ENCODE assay signal across 8 cellular contexts in genomic region chr5:115308815-115309214, GRCh38.
"Had no signal": no experiment of that assay in that cellular context is flagged by ENCODE, and none has a peak within 500 bp of the region (broad histone marks: within the 10 kb centered on the region; RNA-seq: fewer than 3 reads in every experiment).

No MANE protein-coding gene starts in this region.

- H3K36me3 ChIP-seq: HAP-1 had no signal

- H3K4me2 ChIP-seq: GM23338 had no signal

- H3K27ac ChIP-seq: GM23248 had no signal

- H3K4me3 ChIP-seq: GM23248, GM23338, HAP-1 had no signal

- ATAC-seq: GM23338 had no signal

- H3K9ac ChIP-seq: GM23248 had no signal

- H3K9me3 ChIP-seq: HAP-1 had no signal

- DNase-seq: GM23248, GOT3, H7, H9, HCEC 1CT, HFFc6 had no signal

- H3K4me1 ChIP-seq: HAP-1 had no signal

- H2AFZ ChIP-seq: GM23248 had no signal
